Comparison of ENCODE assay signal across 2 cellular contexts in genomic region chr9:96853711-96854072, GRCh38.
TF ChIP-seq lines count a peak whose summit lies in the region.

No MANE protein-coding gene starts in this region.

TF ChIP-seq in A549, 52 proteins besides CTCF, POLR2A, EP300 and RAD21 (continued from another document):
- TF ChIP-seq BCL3 (IDR thresholded peaks at IDR 0.05) (no peak), TP53 (CRISPR knock-in tag; IDR thresholded peaks at IDR 0.05) (no peak), FOSL2 (IDR thresholded peaks at IDR 0.05) (no peak), FOSL2 (CRISPR knock-in tag; IDR thresholded peaks at IDR 0.05) (no peak), MYC (IDR thresholded peaks at IDR 0.05; ENCODE audit: borderline replicate concordance, low read length) (no peak), KDM5A (IDR thresholded peaks at IDR 0.05) (no peak)
TF ChIP-seq in A549: peak in this region for 0.

TF ChIP-seq in WTC11, 78 proteins besides CTCF, POLR2A, EP300 and RAD21 (continued from another document):
- TF ChIP-seq ZNF512 (CRISPR knock-in tag; IDR thresholded peaks at IDR 0.05; ENCODE audit: borderline replicate concordance) = no peak
- no peak for TF ChIP-seq FOXP1 (CRISPR knock-in tag; IDR thresholded peaks at IDR 0.05; ENCODE audit: borderline replicate concordance)
- no peak for TF ChIP-seq E2F1 (CRISPR knock-in tag; IDR thresholded peaks at IDR 0.05)
- no peak for TF ChIP-seq HMGXB4 (CRISPR knock-in tag; IDR thresholded peaks at IDR 0.05)
- TF ChIP-seq ATF3 (CRISPR knock-in tag; conservative IDR thresholded peaks at IDR 0.05) = no peak
